1 cellular context compared by ENCODE assay signal in genomic region chr14:62629070-62629580, GRCh38.
TF ChIP-seq lines count a peak whose summit lies in the region.

No MANE protein-coding gene starts in this region.

TF ChIP-seq in GM23338, 12 proteins besides CTCF, POLR2A, EP300 and RAD21 (continued from another document):
- TF ChIP-seq, protein P1, sequence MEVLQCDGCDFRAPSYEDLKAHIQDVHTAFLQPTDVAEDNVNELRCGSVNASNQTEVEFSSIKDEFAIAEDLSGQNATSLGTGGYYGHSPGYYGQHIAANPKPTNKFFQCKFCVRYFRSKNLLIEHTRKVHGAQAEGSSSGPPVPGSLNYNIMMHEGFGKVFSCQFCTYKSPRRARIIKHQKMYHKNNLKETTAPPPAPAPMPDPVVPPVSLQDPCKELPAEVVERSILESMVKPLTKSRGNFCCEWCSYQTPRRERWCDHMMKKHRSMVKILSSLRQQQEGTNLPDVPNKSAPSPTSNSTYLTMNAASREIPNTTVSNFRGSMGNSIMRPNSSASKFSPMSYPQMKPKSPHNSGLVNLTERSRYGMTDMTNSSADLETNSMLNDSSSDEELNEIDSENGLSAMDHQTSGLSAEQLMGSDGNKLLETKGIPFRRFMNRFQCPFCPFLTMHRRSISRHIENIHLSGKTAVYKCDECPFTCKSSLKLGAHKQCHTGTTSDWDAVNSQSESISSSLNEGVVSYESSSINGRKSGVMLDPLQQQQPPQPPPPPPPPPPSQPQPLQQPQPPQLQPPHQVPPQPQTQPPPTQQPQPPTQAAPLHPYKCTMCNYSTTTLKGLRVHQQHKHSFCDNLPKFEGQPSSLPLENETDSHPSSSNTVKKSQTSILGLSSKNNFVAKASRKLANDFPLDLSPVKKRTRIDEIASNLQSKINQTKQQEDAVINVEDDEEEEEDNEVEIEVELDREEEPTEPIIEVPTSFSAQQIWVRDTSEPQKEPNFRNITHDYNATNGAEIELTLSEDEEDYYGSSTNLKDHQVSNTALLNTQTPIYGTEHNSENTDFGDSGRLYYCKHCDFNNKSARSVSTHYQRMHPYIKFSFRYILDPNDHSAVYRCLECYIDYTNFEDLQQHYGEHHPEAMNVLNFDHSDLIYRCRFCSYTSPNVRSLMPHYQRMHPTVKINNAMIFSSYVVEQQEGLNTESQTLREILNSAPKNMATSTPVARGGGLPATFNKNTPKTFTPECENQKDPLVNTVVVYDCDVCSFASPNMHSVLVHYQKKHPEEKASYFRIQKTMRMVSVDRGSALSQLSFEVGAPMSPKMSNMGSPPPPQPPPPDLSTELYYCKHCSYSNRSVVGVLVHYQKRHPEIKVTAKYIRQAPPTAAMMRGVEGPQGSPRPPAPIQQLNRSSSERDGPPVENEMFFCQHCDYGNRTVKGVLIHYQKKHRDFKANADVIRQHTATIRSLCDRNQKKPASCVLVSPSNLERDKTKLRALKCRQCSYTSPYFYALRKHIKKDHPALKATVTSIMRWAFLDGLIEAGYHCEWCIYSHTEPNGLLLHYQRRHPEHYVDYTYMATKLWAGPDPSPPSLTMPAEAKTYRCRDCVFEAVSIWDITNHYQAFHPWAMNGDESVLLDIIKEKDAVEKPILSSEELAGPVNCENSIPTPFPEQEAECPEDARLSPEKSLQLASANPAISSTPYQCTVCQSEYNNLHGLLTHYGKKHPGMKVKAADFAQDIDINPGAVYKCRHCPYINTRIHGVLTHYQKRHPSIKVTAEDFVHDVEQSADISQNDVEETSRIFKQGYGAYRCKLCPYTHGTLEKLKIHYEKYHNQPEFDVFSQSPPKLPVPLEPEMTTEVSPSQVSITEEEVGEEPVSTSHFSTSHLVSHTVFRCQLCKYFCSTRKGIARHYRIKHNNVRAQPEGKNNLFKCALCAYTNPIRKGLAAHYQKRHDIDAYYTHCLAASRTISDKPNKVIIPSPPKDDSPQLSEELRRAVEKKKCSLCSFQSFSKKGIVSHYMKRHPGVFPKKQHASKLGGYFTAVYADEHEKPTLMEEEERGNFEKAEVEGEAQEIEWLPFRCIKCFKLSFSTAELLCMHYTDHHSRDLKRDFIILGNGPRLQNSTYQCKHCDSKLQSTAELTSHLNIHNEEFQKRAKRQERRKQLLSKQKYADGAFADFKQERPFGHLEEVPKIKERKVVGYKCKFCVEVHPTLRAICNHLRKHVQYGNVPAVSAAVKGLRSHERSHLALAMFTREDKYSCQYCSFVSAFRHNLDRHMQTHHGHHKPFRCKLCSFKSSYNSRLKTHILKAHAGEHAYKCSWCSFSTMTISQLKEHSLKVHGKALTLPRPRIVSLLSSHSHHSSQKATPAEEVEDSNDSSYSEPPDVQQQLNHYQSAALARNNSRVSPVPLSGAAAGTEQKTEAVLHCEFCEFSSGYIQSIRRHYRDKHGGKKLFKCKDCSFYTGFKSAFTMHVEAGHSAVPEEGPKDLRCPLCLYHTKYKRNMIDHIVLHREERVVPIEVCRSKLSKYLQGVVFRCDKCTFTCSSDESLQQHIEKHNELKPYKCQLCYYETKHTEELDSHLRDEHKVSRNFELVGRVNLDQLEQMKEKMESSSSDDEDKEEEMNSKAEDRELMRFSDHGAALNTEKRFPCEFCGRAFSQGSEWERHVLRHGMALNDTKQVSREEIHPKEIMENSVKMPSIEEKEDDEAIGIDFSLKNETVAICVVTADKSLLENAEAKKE (CRISPR knock-in tag; IDR thresholded peaks at IDR 0.05): no peak
- no peak for TF ChIP-seq ZNF331 (CRISPR knock-in tag; IDR thresholded peaks at IDR 0.05; ENCODE audit: low read depth)
